ENCODE assay signal across 1 cellular context in genomic region chr2:26925100-26925791, GRCh38.
TF ChIP-seq lines count a peak whose summit lies in the region.

No MANE protein-coding gene starts in this region.

TF ChIP-seq in IMR-90, 13 proteins besides CTCF, POLR2A, EP300 and RAD21:
- TF ChIP-seq CHD1 (IDR thresholded peaks at IDR 0.05; ENCODE audit: low read depth, low read length) (no peak), CEBPB (IDR thresholded peaks at IDR 0.05; ENCODE audit: low read depth, low read length) (no peak), NFE2L2 (IDR thresholded peaks at IDR 0.05; ENCODE audit: low read depth, low read length) (no peak), BHLHE40 (IDR thresholded peaks at IDR 0.05; ENCODE audit: low read depth, low read length) (no peak), MXI1 (IDR thresholded peaks at IDR 0.05; ENCODE audit: borderline replicate concordance, low read depth, low read length) (no peak)
- TF ChIP-seq, protein P1, sequence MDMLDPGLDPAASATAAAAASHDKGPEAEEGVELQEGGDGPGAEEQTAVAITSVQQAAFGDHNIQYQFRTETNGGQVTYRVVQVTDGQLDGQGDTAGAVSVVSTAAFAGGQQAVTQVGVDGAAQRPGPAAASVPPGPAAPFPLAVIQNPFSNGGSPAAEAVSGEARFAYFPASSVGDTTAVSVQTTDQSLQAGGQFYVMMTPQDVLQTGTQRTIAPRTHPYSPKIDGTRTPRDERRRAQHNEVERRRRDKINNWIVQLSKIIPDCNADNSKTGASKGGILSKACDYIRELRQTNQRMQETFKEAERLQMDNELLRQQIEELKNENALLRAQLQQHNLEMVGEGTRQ (IDR thresholded peaks at IDR 0.05; ENCODE audit: low read depth, low read length): no peak
